ENCODE assay signal across 8 cellular contexts in the genomic region with DNA sequence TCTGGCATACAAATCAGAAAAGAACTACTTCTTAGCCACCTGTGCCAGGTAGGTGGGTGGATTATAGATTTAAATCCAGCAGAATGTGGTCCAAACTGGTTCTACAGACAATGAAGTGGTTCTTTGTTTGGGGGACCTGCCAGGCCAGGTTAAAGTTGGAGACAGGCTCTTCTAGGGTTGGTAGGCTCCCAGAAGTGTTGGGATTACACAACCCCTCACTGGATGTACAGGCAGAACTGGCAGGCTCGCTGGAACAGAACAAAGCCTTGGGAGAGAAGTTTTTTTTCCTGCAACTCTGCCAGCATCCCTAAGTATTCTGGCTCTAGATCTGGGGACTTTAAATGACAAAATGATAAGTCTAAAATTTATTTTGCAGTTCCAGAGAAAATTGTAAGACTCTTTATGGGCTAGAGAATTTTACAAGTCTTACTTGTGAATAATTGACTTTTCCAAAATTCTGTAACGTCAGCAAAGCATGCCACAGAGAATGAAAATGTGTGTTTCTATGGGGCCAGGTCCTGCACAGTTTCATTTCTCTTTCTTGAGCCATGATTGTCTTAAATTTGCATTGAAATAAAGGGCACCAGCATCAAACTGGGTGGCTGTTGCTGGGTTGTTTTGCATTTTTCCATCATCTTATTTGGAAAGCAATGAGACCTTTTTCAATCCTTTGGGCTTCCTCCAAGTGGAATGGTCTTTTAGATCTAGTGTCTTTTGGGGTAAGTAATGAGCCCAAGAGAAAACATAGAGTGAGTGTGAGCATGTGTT. TPM values are rescaled to one million over a fixed set of nuclear protein-coding genes. Genes with fewer than 3 reads are reported as not detected.
DNase-seq lines count a peak whose midpoint lies in the region; ATAC-seq and TF ChIP-seq lines count a peak whose summit lies in the region.

No MANE protein-coding gene starts in this region.

- H3K9me3 ChIP-seq in breast epithelium = peaks cover 5 to 13% of the 10 kb centered on the region in 2 donors

- TF ChIP-seq POLR2A in breast epithelium (IDR thresholded peaks at IDR 0.05) = no peak

- intact Hi-C loops in breast epithelium (cut with DNase I; ENCODE audit: low total_unique reads) = no loop called here

- no peak for TF ChIP-seq CTCF in breast epithelium (IDR thresholded peaks at IDR 0.05)

- ATAC-seq in GM18907 (IDR thresholded peaks at IDR 0.05; ENCODE audit: unreplicated experiment) = peak; percentile 77
- peak; percentile 76 for ATAC-seq in HG02981 (IDR thresholded peaks at IDR 0.05; ENCODE audit: unreplicated experiment)
- ATAC-seq in HG03521 (IDR thresholded peaks at IDR 0.05; ENCODE audit: unreplicated experiment) = no peak

- H3K4me1 ChIP-seq in breast epithelium = peaks cover 0 to 11% of the 10 kb centered on the region in 2 donors
- peaks cover 3% of the 10 kb centered on the region for H3K4me1 ChIP-seq in rectal smooth muscle tissue (ENCODE audit: control insufficient read depth, insufficient read depth, low read length)

- no peak overlapping the region for H3K4me3 ChIP-seq in breast epithelium
- H3K4me3 ChIP-seq in rectal smooth muscle tissue (ENCODE audit: low read length) = peak overlapping the region; percentile 4

- no peaks in the 10 kb centered on the region for H3K36me3 ChIP-seq in breast epithelium
- no peaks in the 10 kb centered on the region for H3K36me3 ChIP-seq in rectal smooth muscle tissue (ENCODE audit: control insufficient read depth, insufficient read depth, low read length)

- DNase-seq in breast epithelium (ENCODE audit: low spot score in 2 of 2) = peak in 1 of 2 donors; percentile 95
- no peak for DNase-seq in SIG-M5 (lab: John Stamatoyannopoulos, UW)
- no peak for DNase-seq in central memory CD4-positive, alpha-beta T cell
- DNase-seq in NCI-H187 treated with DMSO at 0.1 percent for 48 hours (lab: John Stamatoyannopoulos, UW) = no peak

- no peak overlapping the region for H3K9ac ChIP-seq in rectal smooth muscle tissue (ENCODE audit: low read length)

- peak overlapping the region; percentile 79 to 93 for H3K27ac ChIP-seq in breast epithelium
- peak overlapping the region; percentile 75 for H3K27ac ChIP-seq in rectal smooth muscle tissue (ENCODE audit: low read depth, low read length)

- no peaks in the 10 kb centered on the region for H3K27me3 ChIP-seq in breast epithelium
- H3K27me3 ChIP-seq in rectal smooth muscle tissue (ENCODE audit: control insufficient read depth, insufficient read depth, low read length) = no peaks in the 10 kb centered on the region

RNA-seq across cellular contexts. Expression of a gene that starts 32.2 kb away (rescaled TPM):
- 100 to 1,000 TPM in 2 of 3 donors, 10 to 100 TPM in 1; 66.4 to 179 (median 159) TPM for total RNA-seq in breast epithelium
